In genomic region chr12:116874324-116874995, GRCh38 we compare ENCODE assay signal across 1 cellular context.
TF ChIP-seq lines count a peak whose summit lies in the region.

No MANE protein-coding gene starts in this region.

TF ChIP-seq in HEK293, 187 proteins besides CTCF, POLR2A, EP300 and RAD21 (continued from another document):
- TF ChIP-seq ZNF280D (tag by site-specific recombination; IDR thresholded peaks at IDR 0.05) (peak; percentile 76; the same call in 1 of the 2 replicates), ZNF433 (tag by site-specific recombination; IDR thresholded peaks at IDR 0.05; ENCODE audit: low read depth) (no peak), YY1 (tag by site-specific recombination; IDR thresholded peaks at IDR 0.05) (peak; percentile 45; the same call in 1 of the 2 replicates), ZNF202 (tag by site-specific recombination; IDR thresholded peaks at IDR 0.05; ENCODE audit: borderline replicate concordance) (no peak), HOXD13 (CRISPR knock-in tag; IDR thresholded peaks at IDR 0.05; ENCODE audit: borderline replicate concordance) (no peak), SETDB1 (IDR thresholded peaks at IDR 0.05; ENCODE audit: insufficient read length, low read length) (peak; percentile 53), EGR2 (tag by site-specific recombination; IDR thresholded peaks at IDR 0.05; ENCODE audit: low read depth) (no peak)
- TF ChIP-seq, protein P1, sequence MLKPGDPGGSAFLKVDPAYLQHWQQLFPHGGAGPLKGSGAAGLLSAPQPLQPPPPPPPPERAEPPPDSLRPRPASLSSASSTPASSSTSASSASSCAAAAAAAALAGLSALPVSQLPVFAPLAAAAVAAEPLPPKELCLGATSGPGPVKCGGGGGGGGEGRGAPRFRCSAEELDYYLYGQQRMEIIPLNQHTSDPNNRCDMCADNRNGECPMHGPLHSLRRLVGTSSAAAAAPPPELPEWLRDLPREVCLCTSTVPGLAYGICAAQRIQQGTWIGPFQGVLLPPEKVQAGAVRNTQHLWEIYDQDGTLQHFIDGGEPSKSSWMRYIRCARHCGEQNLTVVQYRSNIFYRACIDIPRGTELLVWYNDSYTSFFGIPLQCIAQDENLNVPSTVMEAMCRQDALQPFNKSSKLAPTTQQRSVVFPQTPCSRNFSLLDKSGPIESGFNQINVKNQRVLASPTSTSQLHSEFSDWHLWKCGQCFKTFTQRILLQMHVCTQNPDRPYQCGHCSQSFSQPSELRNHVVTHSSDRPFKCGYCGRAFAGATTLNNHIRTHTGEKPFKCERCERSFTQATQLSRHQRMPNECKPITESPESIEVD (tag by site-specific recombination; IDR thresholded peaks at IDR 0.05) = no peak
- TF ChIP-seq, protein P2, sequence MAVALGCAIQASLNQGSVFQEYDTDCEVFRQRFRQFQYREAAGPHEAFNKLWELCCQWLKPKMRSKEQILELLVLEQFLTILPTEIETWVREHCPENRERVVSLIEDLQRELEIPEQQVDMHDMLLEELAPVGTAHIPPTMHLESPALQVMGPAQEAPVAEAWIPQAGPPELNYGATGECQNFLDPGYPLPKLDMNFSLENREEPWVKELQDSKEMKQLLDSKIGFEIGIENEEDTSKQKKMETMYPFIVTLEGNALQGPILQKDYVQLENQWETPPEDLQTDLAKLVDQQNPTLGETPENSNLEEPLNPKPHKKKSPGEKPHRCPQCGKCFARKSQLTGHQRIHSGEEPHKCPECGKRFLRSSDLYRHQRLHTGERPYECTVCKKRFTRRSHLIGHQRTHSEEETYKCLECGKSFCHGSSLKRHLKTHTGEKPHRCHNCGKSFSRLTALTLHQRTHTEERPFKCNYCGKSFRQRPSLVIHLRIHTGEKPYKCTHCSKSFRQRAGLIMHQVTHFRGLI (tag by site-specific recombination; IDR thresholded peaks at IDR 0.05) = no peak
